ENCODE assay signal across 14 cellular contexts in genomic region chr9:34337404-34337803, GRCh38. TPM values are rescaled to one million over a fixed set of nuclear protein-coding genes. Genes with fewer than 3 reads are reported as not detected.
DNase-seq lines count a peak whose midpoint lies in the region; ATAC-seq and TF ChIP-seq lines count a peak whose summit lies in the region.
"Had no signal": no experiment of that assay in that cellular context is flagged by ENCODE, and none has a peak within 500 bp of the region (broad histone marks: within the 10 kb centered on the region; RNA-seq: fewer than 3 reads in every experiment).

No MANE protein-coding gene starts in this region.

- no peak for TF ChIP-seq EP300 in SK-N-SH (IDR thresholded peaks at IDR 0.05; ENCODE audit: borderline replicate concordance in 1 of 2, low read depth in 1 of 2, low read length in 1 of 2)

- ATAC-seq in SK-N-SH treated with all-trans-retinoic acid at 6 μM for 48 hours, result no peak; the same call in 2 of the 3 replicates

- H3K27me3 ChIP-seq in SK-N-SH (ENCODE audit: insufficient read depth) (no peaks in the 10 kb centered on the region), fibroblast of lung (ENCODE audit: control insufficient read depth, insufficient read depth, low read length) (no peaks in the 10 kb centered on the region)

- no peak overlapping the region for H3K4me2 ChIP-seq in SK-N-SH
- H3K4me2 ChIP-seq in fibroblast of lung (ENCODE audit: extremely low read depth, insufficient read depth, low read length), result no peak overlapping the region

- TF ChIP-seq CTCF in SK-N-SH (IDR thresholded peaks at IDR 0.05), result no peak; the same call in 1 of the 2 replicates
- TF ChIP-seq CTCF in fibroblast of lung (conservative IDR thresholded peaks at IDR 0.05 in 1 of 2, IDR thresholded peaks at IDR 0.05 in 1 of 2; ENCODE audit: low read depth in 1 of 2, low read length in 2 of 2), result peak; percentile 27 to 36

- H4K20me1 ChIP-seq in SK-N-SH (ENCODE audit: insufficient read depth) (no peaks in the 10 kb centered on the region; the same call in 1 of the 2 replicates), fibroblast of lung (ENCODE audit: control insufficient read depth, extremely low read depth, insufficient read depth, low read length) (no peaks in the 10 kb centered on the region)

- CTCF ChIA-PET in SK-N-SH (lab: Yijun Ruan, JAX), result interaction anchor here (1.2 to 3.2 kb wide), 4 partner anchors 41 to 266 kb away, joined by 3 to 25 read pairs (median 6); partner anchors contain the start of gene MYORG

- no peak overlapping the region for H2AFZ ChIP-seq in SK-N-SH (ENCODE audit: low read depth)
- H2AFZ ChIP-seq in fibroblast of lung (ENCODE audit: low read length), result no peak overlapping the region

- H3K4me3 ChIP-seq in SK-N-SH (ENCODE audit: low read depth in 2 of 2, low read length in 1 of 2) (no peak overlapping the region), fibroblast of lung (replicated peaks in 1 of 4; ENCODE audit: control extremely low read depth in 1 of 4, insufficient read depth in 1 of 4, low read depth in 3 of 4, low read length in 4 of 4) (no peak overlapping the region)
- H3K4me3 ChIP-seq: HAP-1 had no signal

- H3K9me3 ChIP-seq in SK-N-SH (no peaks in the 10 kb centered on the region), fibroblast of lung (ENCODE audit: control insufficient read depth, insufficient read depth, low read depth, low read length) (no peaks in the 10 kb centered on the region)
- H3K9me3 ChIP-seq: HAP-1 had no signal

- no peaks in the 10 kb centered on the region for H3F3A ChIP-seq in SK-N-SH (replicated peaks; ENCODE audit: insufficient read depth)

- H3K9ac ChIP-seq in SK-N-SH (no peak overlapping the region), fibroblast of lung (ENCODE audit: insufficient read depth, low read length) (no peak overlapping the region)

- H3K4me1 ChIP-seq in SK-N-SH (ENCODE audit: control insufficient read depth in 1 of 2, insufficient read depth in 2 of 2, low read depth in 1 of 2, low read length in 1 of 2) (peaks cover 0 to 3% of the 10 kb centered on the region in 2 experiments; a peak in 1 of 4 replicates), fibroblast of lung (ENCODE audit: control insufficient read depth, extremely low read depth, insufficient read depth, low read length) (no peaks in the 10 kb centered on the region)

- 90% methylated on average over 2 of the region's 2 CpGs for WGBS in SK-N-SH (ENCODE audit: low lambda C conversion rate)

- H3K36me3 ChIP-seq in SK-N-SH (replicated peaks in 1 of 2; ENCODE audit: control insufficient read depth in 1 of 2, insufficient read depth in 2 of 2, low read length in 1 of 2) (peaks cover 28% of the 10 kb centered on the region in 2 experiments), fibroblast of lung (ENCODE audit: control insufficient read depth, insufficient read depth, low read length) (peaks cover 3% of the 10 kb centered on the region)

- in situ Hi-C loops in SK-MEL-5 (cut with HindIII; ENCODE audit: low pct_unique_long_range_greater_than_20kb, low sequenced_read_pairs), result no loop called here

- POLR2A ChIA-PET in SK-N-SH (lab: Yijun Ruan, JAX), result no interaction called here

- H3K27ac ChIP-seq in SK-N-SH (ENCODE audit: low read depth in 2 of 2, low read length in 1 of 2) (no peak overlapping the region), fibroblast of lung (ENCODE audit: insufficient read depth, low read length) (no peak overlapping the region), substantia nigra (ENCODE audit: low read depth, low read length, poor library complexity, severe bottlenecking) (peak overlapping the region; percentile 19)

- peaks cover 28% of the 10 kb centered on the region; the same call in 1 of the 2 replicates for H3K79me2 ChIP-seq in SK-N-SH (ENCODE audit: insufficient read depth)
- H3K79me2 ChIP-seq in fibroblast of lung (ENCODE audit: control insufficient read depth, insufficient read depth, low read length), result peaks cover 2% of the 10 kb centered on the region

- H3K9me2 ChIP-seq in SK-N-SH, result no peaks in the 10 kb centered on the region

- DNase-seq in SK-N-SH (no peak), SK-MEL-5 (ENCODE audit: low read depth, low spot score) (peak; percentile 17), fibroblast of lung (ENCODE audit: low read depth in 2 of 2) (peak in 1 of 2 donors; percentile 29), substantia nigra (lab: John Stamatoyannopoulos, UW) (no peak), RPMI8226 (no peak), amygdala (lab: John Stamatoyannopoulos, UW) (no peak), HT-29 (ENCODE audit: low spot score) (no peak)
- DNase-seq: ACHN; amniotic stem cell; DMS79 treated with DMSO at 0.1 percent for 48 hours; NCI-H187; NK-92 treated with Interleukin-12 subunit alpha and Interleukin-12 subunit beta, amount 100 ng/mL, for 24 hours had no signal

- peak; percentile 45 for TF ChIP-seq RAD21 in SK-N-SH (IDR thresholded peaks at IDR 0.05; ENCODE audit: low read length)

TF ChIP-seq in SK-N-SH, 30 proteins besides CTCF, POLR2A, EP300 and RAD21:
- TF ChIP-seq TAF1 (IDR thresholded peaks at IDR 0.05; ENCODE audit: borderline replicate concordance, low read depth, low read length), result no peak
- TF ChIP-seq, protein P1, sequence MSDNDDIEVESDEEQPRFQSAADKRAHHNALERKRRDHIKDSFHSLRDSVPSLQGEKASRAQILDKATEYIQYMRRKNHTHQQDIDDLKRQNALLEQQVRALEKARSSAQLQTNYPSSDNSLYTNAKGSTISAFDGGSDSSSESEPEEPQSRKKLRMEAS (IDR thresholded peaks at IDR 0.05; ENCODE audit: low read depth), result no peak
TF ChIP-seq in SK-N-SH: peak in this region for 0.

TF ChIP-seq in SK-N-SH treated with all-trans-retinoic acid at 6 μM for 48 hours, 23 proteins besides CTCF, POLR2A, EP300 and RAD21 (continues in another document):
- TF ChIP-seq RARB (CRISPR knock-in tag; IDR thresholded peaks at IDR 0.05) (no peak), CSRNP3 (CRISPR knock-in tag; IDR thresholded peaks at IDR 0.05) (no peak), ZFP30 (CRISPR knock-in tag; IDR thresholded peaks at IDR 0.05) (no peak), ZNF70 (CRISPR knock-in tag; IDR thresholded peaks at IDR 0.05) (no peak)

RNA-seq across cellular contexts. Expression of gene NUDT2, which starts 8.0 kb away (rescaled TPM):
- polyA plus RNA-seq in SK-N-SH (2012; rRNA removed) (47.8 and 65.2 TPM in 2 replicates), fibroblast of lung (38.6 and 50.8 TPM in 2 replicates)
- polyA plus RNA-seq in SK-N-SH (2012; cell fraction: cytosol; rRNA removed), result 56.6 and 57.2 TPM in 2 replicates
- polyA plus RNA-seq in SK-N-SH (2012; cell fraction: nucleus; rRNA removed), result 37.6 and 40.3 TPM in 2 replicates
- total RNA-seq in SK-MEL-5 (2014; rRNA removed; shearing (Covaris generic)), result 14.5 and 17.7 TPM in 2 replicates
- 13.5 and 14.2 TPM in 2 replicates for polyA plus RNA-seq in SK-MEL-5 (2015; cell fraction: cytosol; rRNA removed)
- 10.2 and 18.1 TPM in 2 replicates for polyA plus RNA-seq in SK-MEL-5 (2015; cell fraction: nucleus; rRNA removed)
- total RNA-seq in fibroblast of lung, result 21.8 and 47.1 TPM in 2 replicates
- polyA plus RNA-seq in fibroblast of lung (2012), result 30.6 and 41.9 TPM in 2 replicates
- polyA minus RNA-seq in fibroblast of lung (ENCODE audit: low replicate concordance), result 12.3 and 27.4 TPM in 2 replicates
- 15.9 and 16.4 TPM in 2 replicates for total RNA-seq in HT-29 (2014; rRNA removed; shearing (Covaris generic))

RNA-seq across cellular contexts. Expression of gene KIF24, which starts 8.3 kb away (rescaled TPM):
- polyA plus RNA-seq in SK-N-SH (2012; rRNA removed) (1.2 and 1.4 TPM in 2 replicates), fibroblast of lung (0.94 and 2.4 TPM in 2 replicates)
- polyA plus RNA-seq in SK-N-SH (2012; cell fraction: cytosol; rRNA removed), result 0.54 and 0.93 TPM in 2 replicates
- polyA plus RNA-seq in SK-N-SH (2012; cell fraction: nucleus; rRNA removed), result 2.2 and 3.3 TPM in 2 replicates
- total RNA-seq in SK-MEL-5 (2014; rRNA removed; shearing (Covaris generic)), result 2.8 and 3.4 TPM in 2 replicates
- 2.2 and 2.8 TPM in 2 replicates for polyA plus RNA-seq in SK-MEL-5 (2015; cell fraction: cytosol; rRNA removed)
- 5.2 and 7.8 TPM in 2 replicates for polyA plus RNA-seq in SK-MEL-5 (2015; cell fraction: nucleus; rRNA removed)
- total RNA-seq in fibroblast of lung, result 0.51 and 1.2 TPM in 2 replicates
- polyA plus RNA-seq in fibroblast of lung (2012), result 0.71 and 1.7 TPM in 2 replicates
- 1.5 and 6.3 TPM in 2 replicates for polyA minus RNA-seq in fibroblast of lung (ENCODE audit: low replicate concordance)
- 8.0 and 8.4 TPM in 2 replicates for total RNA-seq in HT-29 (2014; rRNA removed; shearing (Covaris generic))

RNA-seq across cellular contexts. Expression of gene MYORG, which starts 39.3 kb away (rescaled TPM):
- 0.97 and 1.1 TPM in 2 replicates for polyA plus RNA-seq in SK-N-SH (2012; rRNA removed)
- polyA plus RNA-seq in SK-N-SH (2012; cell fraction: cytosol; rRNA removed), result 1.2 and 1.5 TPM in 2 replicates
- polyA plus RNA-seq in SK-N-SH (2012; cell fraction: nucleus; rRNA removed), result 0.92 and 1.2 TPM in 2 replicates
- 0.43 and 0.66 TPM in 2 replicates for total RNA-seq in SK-MEL-5 (2014; rRNA removed; shearing (Covaris generic))
- polyA plus RNA-seq in SK-MEL-5 (2015; cell fraction: cytosol; rRNA removed), result 1.4 and 2.2 TPM in 2 replicates
- 0.56 TPM in 1 of 2 replicates, not detected in the other for polyA plus RNA-seq in SK-MEL-5 (2015; cell fraction: nucleus; rRNA removed)
- total RNA-seq in fibroblast of lung, result 0.26 and 0.83 TPM in 2 replicates
- polyA plus RNA-seq in fibroblast of lung, result 0.34 and 0.38 TPM in 2 replicates
- 0.96 and 1.1 TPM in 2 replicates for polyA plus RNA-seq in fibroblast of lung (2012)
- polyA minus RNA-seq in fibroblast of lung (ENCODE audit: low replicate concordance), result 1.0 and 1.6 TPM in 2 replicates
- 26.5 and 29.5 TPM in 2 replicates for total RNA-seq in HT-29 (2014; rRNA removed; shearing (Covaris generic))

Comparison
In these comparisons a context has a peak if more than half of its experiments do, and no peak if none do; other contexts are left out.
1. RNA of gene MYORG, which starts 39.3 kb away (total RNA-seq): 26.5 to 29.5 TPM in HT-29; 0.26 to 0.83 TPM in fibroblast of lung and 0.43 to 0.66 TPM in SK-MEL-5; every median in the first group is over 10 times any median in the second.